ENCODE assay signal across 16 cellular contexts in the genomic region with DNA sequence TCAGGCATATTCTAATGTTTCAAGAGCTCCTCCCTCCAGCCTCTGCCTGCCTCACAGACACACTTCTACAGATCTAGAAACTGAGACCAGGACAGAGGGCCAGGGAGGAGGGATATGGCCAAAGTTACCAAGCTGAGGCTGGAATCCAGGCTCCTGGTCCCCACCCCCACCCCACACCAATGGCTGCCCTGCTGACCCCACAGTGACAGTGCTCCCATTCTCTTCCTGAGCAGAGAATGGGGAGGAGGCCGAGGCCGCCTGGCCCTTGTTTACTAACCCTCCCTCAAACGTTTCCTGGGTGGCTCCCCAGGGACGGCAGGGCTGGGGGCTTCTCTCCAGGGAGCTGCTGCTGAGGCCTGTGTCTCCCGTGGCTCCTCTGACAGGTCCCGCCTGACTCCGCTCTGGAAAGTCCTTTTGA. TPM values are rescaled to one million over a fixed set of nuclear protein-coding genes. Genes with fewer than 3 reads are reported as not detected.
DNase-seq lines count a peak whose midpoint lies in the region; ATAC-seq and TF ChIP-seq lines count a peak whose summit lies in the region.
"Had no signal": no experiment of that assay in that cellular context is flagged by ENCODE, and none has a peak within 500 bp of the region (broad histone marks: within the 10 kb centered on the region; RNA-seq: fewer than 3 reads in every experiment).

No MANE protein-coding gene starts in this region.

- H3K4me3 ChIP-seq in IMR-90 (ENCODE audit: insufficient read depth, low read depth, low read length) (no peak overlapping the region), endodermal cell (ENCODE audit: low read length) (no peak overlapping the region)

- H4K91ac ChIP-seq in IMR-90 (ENCODE audit: insufficient read depth, low read depth, low read length): no peak overlapping the region

- no peaks in the 10 kb centered on the region for H3K9me3 Mint-ChIP-seq in endodermal cell
- H3K9me3 Mint-ChIP-seq in stimulated activated memory B cell treated with anti-CD40 and anti-IgM and Interleukin-4, amounts not matched to agents 10 μg/mL and 1 μg/mL and 100 μg/mL, for 72 hours: no peaks in the 10 kb centered on the region

- H3K4me3 Mint-ChIP-seq in endodermal cell: peak overlapping the region; percentile 61
- no peak overlapping the region for H3K4me3 Mint-ChIP-seq in stimulated activated memory B cell treated with anti-CD40 and anti-IgM and Interleukin-4, amounts not matched to agents 10 μg/mL and 1 μg/mL and 100 μg/mL, for 72 hours

- H4K5ac ChIP-seq in IMR-90 (ENCODE audit: low read depth, low read length): no peak overlapping the region

- no peak overlapping the region for H3K56ac ChIP-seq in IMR-90 (ENCODE audit: extremely low read depth, insufficient read depth, low read length)

- H2BK20ac ChIP-seq in IMR-90 (ENCODE audit: low read depth, low read length): no peak overlapping the region

- no peak overlapping the region for H3K18ac ChIP-seq in IMR-90 (ENCODE audit: low read depth, low read length)

- no peaks in the 10 kb centered on the region for H3K36me3 ChIP-seq in IMR-90 (ENCODE audit: control insufficient read depth, insufficient read depth, low read length)
- peaks cover 6% of the 10 kb centered on the region for H3K36me3 ChIP-seq in endodermal cell (ENCODE audit: control insufficient read depth, insufficient read depth, low read length)
- H3K36me3 ChIP-seq: breast epithelium had no signal

- H2BK5ac ChIP-seq in IMR-90 (ENCODE audit: low read depth, low read length, poor library complexity, severe bottlenecking): no peak overlapping the region

- H2AFZ ChIP-seq in IMR-90 (replicated peaks; ENCODE audit: low read length, poor library complexity): peak overlapping the region; percentile 33

- H3K23ac ChIP-seq in IMR-90 (ENCODE audit: low read depth, low read length): no peak overlapping the region

- H3K27ac ChIP-seq in IMR-90 (ENCODE audit: insufficient read depth, low read length): no peak overlapping the region
- no peak overlapping the region for H3K27ac ChIP-seq in endodermal cell (ENCODE audit: low read depth, low read length)
- H3K27ac ChIP-seq: 22Rv1 had no signal

- ATAC-seq in IMR-90 (ENCODE audit: low read depth): no peak
- ATAC-seq in stimulated activated memory B cell treated with anti-CD40 and anti-IgM and Interleukin-4, amounts not matched to agents 10 μg/mL and 1 μg/mL and 100 μg/mL, for 72 hours: no peak
- ATAC-seq: left colon had no signal

- intact Hi-C loops in IMR-90 (cut with micrococcal nuclease): no loop called here

- no peak overlapping the region for H3K4ac ChIP-seq in IMR-90 (ENCODE audit: low read depth, low read length)

- no peak overlapping the region for H2AK9ac ChIP-seq in IMR-90 (replicated peaks; ENCODE audit: low read depth, low read length, poor library complexity)

- H3K27ac Mint-ChIP-seq in endodermal cell: no peak overlapping the region
- H3K27ac Mint-ChIP-seq in stimulated activated memory B cell treated with anti-CD40 and anti-IgM and Interleukin-4, amounts not matched to agents 10 μg/mL and 1 μg/mL and 100 μg/mL, for 72 hours: no peak overlapping the region

- H2AK5ac ChIP-seq in IMR-90 (ENCODE audit: low read depth, low read length): no peak overlapping the region

- H3K27me3 Mint-ChIP-seq in endodermal cell (ENCODE audit: insufficient read depth): peaks cover 52% of the 10 kb centered on the region
- H3K27me3 Mint-ChIP-seq in stimulated activated memory B cell treated with anti-CD40 and anti-IgM and Interleukin-4, amounts not matched to agents 10 μg/mL and 1 μg/mL and 100 μg/mL, for 72 hours: no peaks in the 10 kb centered on the region

- CTCF ChIA-PET in IMR-90 (lab: Yijun Ruan, JAX): no interaction called here

- peaks cover 16% of the 10 kb centered on the region for H3K36me3 Mint-ChIP-seq in endodermal cell (ENCODE audit: low read depth)
- peaks cover 2% of the 10 kb centered on the region for H3K36me3 Mint-ChIP-seq in stimulated activated memory B cell treated with anti-CD40 and anti-IgM and Interleukin-4, amounts not matched to agents 10 μg/mL and 1 μg/mL and 100 μg/mL, for 72 hours

- H3K9me3 ChIP-seq in IMR-90 (ENCODE audit: control insufficient read depth, insufficient read depth, low read length) (no peaks in the 10 kb centered on the region), endodermal cell (ENCODE audit: control insufficient read depth, low read length) (no peaks in the 10 kb centered on the region)
- H3K9me3 ChIP-seq: breast epithelium had no signal

- no peak for TF ChIP-seq CTCF in IMR-90 (conservative IDR thresholded peaks at IDR 0.05; ENCODE audit: low read depth, low read length)
- TF ChIP-seq CTCF in endodermal cell (conservative IDR thresholded peaks at IDR 0.05): no peak

- H3K14ac ChIP-seq in IMR-90 (replicated peaks; ENCODE audit: low read depth, low read length): no peak overlapping the region

- no peak for TF ChIP-seq POLR2A in IMR-90 (IDR thresholded peaks at IDR 0.05; ENCODE audit: low read depth, low read length)

- WGBS in IMR-90 (ENCODE audit: extremely low coverage in 2 of 2, insufficient read length in 1 of 2), 2 experiments: no CpG with 5 or more reads among the region's 7 CpGs
- 75 to 78% methylated on average over 7 of the region's 7 CpGs for WGBS in endodermal cell (ENCODE audit: insufficient coverage in 1 of 2, insufficient read length in 1 of 2), 2 experiments

- H3K4me1 ChIP-seq in IMR-90 (ENCODE audit: control insufficient read depth, insufficient read depth, low read length): peaks cover 2% of the 10 kb centered on the region; the same call in 1 of the 2 replicates
- H3K4me1 ChIP-seq in endodermal cell (ENCODE audit: control insufficient read depth, insufficient read depth, low read length): peaks cover 31% of the 10 kb centered on the region
- H3K4me1 ChIP-seq: breast epithelium had no signal

- no peak overlapping the region for H2BK15ac ChIP-seq in IMR-90 (ENCODE audit: low read depth, low read length)

- H4K20me1 ChIP-seq in IMR-90 (ENCODE audit: insufficient read depth, low read length): no peaks in the 10 kb centered on the region

- H3K79me1 ChIP-seq in IMR-90 (ENCODE audit: low read depth in 1 of 2, low read length in 2 of 2): no peaks in the 10 kb centered on the region

- H2BK120ac ChIP-seq in IMR-90 (ENCODE audit: low read depth, low read length): no peak overlapping the region

- BruUV-seq in IMR-90 (replicated peaks; lab: Mats Ljungman, UMichigan): no TSS peak

- H3K9me1 ChIP-seq in IMR-90 (ENCODE audit: insufficient read depth, low read length): no peaks in the 10 kb centered on the region; the same call in 1 of the 2 replicates

- no peak overlapping the region for H3K4me2 ChIP-seq in IMR-90 (ENCODE audit: low read depth, low read length)

- H3K27me3 ChIP-seq in IMR-90 (ENCODE audit: control insufficient read depth, insufficient read depth, low read length) (peaks cover 28% of the 10 kb centered on the region), endodermal cell (ENCODE audit: control insufficient read depth, insufficient read depth, low read length, poor library complexity, severe bottlenecking) (no peaks in the 10 kb centered on the region)
- H3K27me3 ChIP-seq: breast epithelium had no signal

- peaks cover 50% of the 10 kb centered on the region for H3K4me1 Mint-ChIP-seq in endodermal cell
- peaks cover 12% of the 10 kb centered on the region for H3K4me1 Mint-ChIP-seq in stimulated activated memory B cell treated with anti-CD40 and anti-IgM and Interleukin-4, amounts not matched to agents 10 μg/mL and 1 μg/mL and 100 μg/mL, for 72 hours

- DNase-seq in DMS53 (lab: John Stamatoyannopoulos, UW) (peak; percentile 59), DMS53 treated with DMSO at 0.1 percent for 48 hours (lab: John Stamatoyannopoulos, UW; ENCODE audit: unreplicated experiment) (no peak), IMR-90 (no peak), endodermal cell (no peak), pons (ENCODE audit: low spot score) (peak; percentile 60), DMS 273 (lab: John Stamatoyannopoulos, UW; ENCODE audit: unreplicated experiment) (no peak)
- no peak for DNase-seq in activated CD4-positive, alpha-beta T cell treated with anti-CD3 and anti-CD28 coated beads for 4 hours
- DNase-seq: activated naive CD4-positive, alpha-beta T cell treated with Interleukin-2 at 50 U/mL for 16 hours; effector memory CD4-positive, alpha-beta T cell; left colon; NCI-H2081; NCI-H774 had no signal

- dilution Hi-C loops in IMR-90 (cut with HindIII; ENCODE audit: low sequenced_read_pairs, unreplicated experiment): no loop called here

- no peak overlapping the region for H3K9ac ChIP-seq in IMR-90 (ENCODE audit: low read depth, low read length)
- no peak overlapping the region for H3K9ac ChIP-seq in endodermal cell (ENCODE audit: extremely low read depth, low read length, poor library complexity, severe bottlenecking)

- no peak for TF ChIP-seq RAD21 in IMR-90 (IDR thresholded peaks at IDR 0.05; ENCODE audit: low read length)

- POLR2A ChIA-PET in IMR-90 (lab: Charles Lee; ENCODE audit: unreplicated experiment): no interaction called here

- in situ Hi-C loops in IMR-90 (cut with MboI; ENCODE audit: low sequenced_read_pairs): no loop called here

- no peak overlapping the region for H4K8ac ChIP-seq in IMR-90 (ENCODE audit: low read depth in 2 of 2, low read length in 2 of 2)

TF ChIP-seq in IMR-90, 13 proteins besides CTCF, POLR2A, EP300 and RAD21 (continues in another document):
- TF ChIP-seq CEBPB (IDR thresholded peaks at IDR 0.05; ENCODE audit: low read depth, low read length) (no peak), CHD1 (IDR thresholded peaks at IDR 0.05; ENCODE audit: low read depth, low read length) (no peak), SMC3 (IDR thresholded peaks at IDR 0.05; ENCODE audit: low read depth, low read length) (no peak)
- TF ChIP-seq, protein P1, sequence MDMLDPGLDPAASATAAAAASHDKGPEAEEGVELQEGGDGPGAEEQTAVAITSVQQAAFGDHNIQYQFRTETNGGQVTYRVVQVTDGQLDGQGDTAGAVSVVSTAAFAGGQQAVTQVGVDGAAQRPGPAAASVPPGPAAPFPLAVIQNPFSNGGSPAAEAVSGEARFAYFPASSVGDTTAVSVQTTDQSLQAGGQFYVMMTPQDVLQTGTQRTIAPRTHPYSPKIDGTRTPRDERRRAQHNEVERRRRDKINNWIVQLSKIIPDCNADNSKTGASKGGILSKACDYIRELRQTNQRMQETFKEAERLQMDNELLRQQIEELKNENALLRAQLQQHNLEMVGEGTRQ (IDR thresholded peaks at IDR 0.05; ENCODE audit: low read depth, low read length): no peak

RNA-seq across cellular contexts. Expression of a gene that starts 2.3 kb away (rescaled TPM):
- total RNA-seq in IMR-90 (2012; rRNA removed) (under 0.01 and 0.36 TPM in 2 replicates), endodermal cell (10 to 100 TPM; 44.6 to 81.0 TPM)
- 0.79 and 0.86 TPM in 2 replicates for polyA plus RNA-seq in IMR-90 (2012; rRNA removed)
- 0.89 and 1.6 TPM in 2 replicates for polyA plus RNA-seq in IMR-90 (2012; cell fraction: cytosol; rRNA removed)
- 0.65 and 0.88 TPM in 2 replicates for polyA plus RNA-seq in IMR-90 (2012; cell fraction: nucleus; rRNA removed; ENCODE audit: low replicate concordance)
- 26.6 TPM for polyA plus RNA-seq in endodermal cell (2013, experiment 1 of 2)
- polyA plus RNA-seq in endodermal cell (2013, experiment 2 of 2): 25.3 TPM
- total RNA-seq: RPMI7951 had no signal

RNA-seq across cellular contexts. Expression of a gene that starts 50.7 kb away (rescaled TPM):
- total RNA-seq in IMR-90 (2012; rRNA removed): 13.1 and 13.6 TPM in 2 replicates
- 22.8 and 25.9 TPM in 2 replicates for polyA plus RNA-seq in IMR-90 (2012; rRNA removed)
- polyA plus RNA-seq in IMR-90 (2012; cell fraction: cytosol; rRNA removed): 6.5 and 14.4 TPM in 2 replicates
- polyA plus RNA-seq in IMR-90 (2012; cell fraction: nucleus; rRNA removed; ENCODE audit: low replicate concordance): 38.0 and 40.8 TPM in 2 replicates
- total RNA-seq in endodermal cell: 10 to 100 TPM; 27.4 to 31.6 TPM
- 35.7 TPM for polyA plus RNA-seq in endodermal cell (2013, experiment 1 of 2)
- 35.9 TPM for polyA plus RNA-seq in endodermal cell (2013, experiment 2 of 2)

Comparison
In these comparisons a context has a peak if more than half of its experiments do, and no peak if none do; other contexts are left out.
1. DNase-seq: peak in DMS53 (single experiment) and pons (single experiment); none in DMS53 treated with DMSO at 0.1 percent for 48 hours (single experiment), IMR-90 (single experiment), endodermal cell (single experiment), DMS 273 (single experiment) and activated CD4-positive, alpha-beta T cell treated with anti-CD3 and anti-CD28 coated beads for 4 hours (0 of 2).
2. RNA of a gene that starts 2.3 kb away (total RNA-seq): 44.6 to 81.0 TPM in endodermal cell; under 0.01 to 0.36 TPM in IMR-90; every median in the first group is over 10 times any median in the second.